ENCODE assay signal across 26 cellular contexts in the genomic region with DNA sequence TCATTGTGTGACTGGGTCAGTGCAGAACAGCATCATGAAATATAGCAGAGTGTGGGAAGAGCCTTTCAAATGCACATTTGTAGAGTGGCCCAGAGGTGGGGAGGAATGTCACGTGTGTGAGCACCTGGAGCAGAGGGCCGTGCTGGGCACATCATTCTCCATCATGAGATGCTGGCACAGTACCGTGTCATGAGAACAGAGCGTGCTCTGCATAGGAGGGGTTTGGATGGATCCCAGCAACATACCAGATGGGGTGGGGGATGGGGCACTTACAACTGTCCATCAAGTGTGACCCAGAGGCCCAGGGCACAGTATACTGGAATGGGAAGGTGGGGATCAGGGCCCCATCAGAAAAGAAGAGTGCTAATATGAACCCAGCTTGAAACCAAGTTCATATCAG.
"Had no signal": no experiment of that assay in that cellular context is flagged by ENCODE, and none has a peak within 500 bp of the region (broad histone marks: within the 10 kb centered on the region; RNA-seq: fewer than 3 reads in every experiment).

No MANE protein-coding gene starts in this region.

- H3K27ac ChIP-seq: colonic mucosa, epithelial cell of prostate, esophagus squamous epithelium, ovary, uterus had no signal

- H3K4me3 ChIP-seq: colonic mucosa, esophagus squamous epithelium, ovary, smooth muscle cell, uterus had no signal

- ATAC-seq: activated CD4-positive, alpha-beta T cell treated with anti-CD3 and anti-CD28 coated beads for 36 hours; activated CD8-positive, alpha-beta memory T cell treated with anti-CD3 and anti-CD28 coated beads, Interleukin-2, amount 10 ng/mL, durations not matched to agents 7 days and 5 days; activated CD8-positive, alpha-beta T cell treated with anti-CD3 and anti-CD28 coated beads, Interleukin-2, amount 10 ng/mL, durations not matched to agents 7 days and 5 days; activated naive CD4-positive, alpha-beta T cell treated with anti-CD3 and anti-CD28 coated beads, Interleukin-2, amount 50 U/mL, for 72 hours; activated T-cell treated with anti-CD3 and anti-CD28 coated beads, Interleukin-2, amount 50 U/mL, for 72 hours; stimulated activated memory B cell treated with anti-CD40 and anti-IgM and Interleukin-4, amounts not matched to agents 10 μg/mL and 1 μg/mL and 100 μg/mL, for 72 hours; stimulated activated naive CD8-positive, alpha-beta T cell treated with anti-CD3 and anti-CD28 coated beads, Interleukin-15, amount 100 ng/mL, for 72 hours had no signal

- H3K9me3 ChIP-seq: colonic mucosa, esophagus squamous epithelium, ovary, uterus had no signal

- H3K36me3 ChIP-seq: colonic mucosa, esophagus squamous epithelium, ovary, uterus had no signal

- H3K27me3 ChIP-seq: colonic mucosa, ovary, uterus had no signal

- H3K4me1 ChIP-seq: colonic mucosa, uterus had no signal

- DNase-seq: activated CD4-positive, alpha-beta T cell treated with anti-CD3 and anti-CD28 coated beads for 36 hours; activated CD4-positive, CD25-positive, alpha-beta regulatory T cell; activated CD8-positive, alpha-beta memory T cell treated with anti-CD3 and anti-CD28 coated beads, Interleukin-2, amount 10 ng/mL, durations not matched to agents 7 days and 5 days; activated CD8-positive, alpha-beta T cell treated with anti-CD3 and anti-CD28 coated beads, Interleukin-2, amount 10 ng/mL, durations not matched to agents 7 days and 5 days; activated naive CD4-positive, alpha-beta T cell; activated T-cell treated with anti-CD3 and anti-CD28 coated beads for 4 hours; activated T-cell treated with anti-CD3 and anti-CD28 coated beads, Interleukin-2, amount 50 U/mL, for 72 hours; cerebellar nuclear complex; colonic mucosa; effector CD8-positive, alpha-beta T cell; esophagus squamous epithelium; foreskin melanocyte; islet precursor cell; naive B cell; ovary; retina; stimulated activated CD4-positive, alpha-beta T cell treated with anti-CD3 and anti-CD28 coated beads, Interleukin-1b, Interleukin-23, amount 100 ng/mL, for 48 hours; stimulated activated CD4-positive, alpha-beta T cell treated with anti-CD3 and anti-CD28 coated beads, Interleukin-4, amount 100 ng/mL, for 4 hours; stimulated activated CD8-positive, alpha-beta memory T cell treated with anti-CD3 and anti-CD28 coated beads, Interleukin-4, amount 100 ng/mL, for 48 hours; stimulated activated naive CD8-positive, alpha-beta T cell treated with anti-CD3 and anti-CD28 coated beads, Interleukin-15, amount 100 ng/mL, for 72 hours; T-helper 2 cell; uterus had no signal
